9 cellular contexts compared by ENCODE assay signal in the genomic region with DNA sequence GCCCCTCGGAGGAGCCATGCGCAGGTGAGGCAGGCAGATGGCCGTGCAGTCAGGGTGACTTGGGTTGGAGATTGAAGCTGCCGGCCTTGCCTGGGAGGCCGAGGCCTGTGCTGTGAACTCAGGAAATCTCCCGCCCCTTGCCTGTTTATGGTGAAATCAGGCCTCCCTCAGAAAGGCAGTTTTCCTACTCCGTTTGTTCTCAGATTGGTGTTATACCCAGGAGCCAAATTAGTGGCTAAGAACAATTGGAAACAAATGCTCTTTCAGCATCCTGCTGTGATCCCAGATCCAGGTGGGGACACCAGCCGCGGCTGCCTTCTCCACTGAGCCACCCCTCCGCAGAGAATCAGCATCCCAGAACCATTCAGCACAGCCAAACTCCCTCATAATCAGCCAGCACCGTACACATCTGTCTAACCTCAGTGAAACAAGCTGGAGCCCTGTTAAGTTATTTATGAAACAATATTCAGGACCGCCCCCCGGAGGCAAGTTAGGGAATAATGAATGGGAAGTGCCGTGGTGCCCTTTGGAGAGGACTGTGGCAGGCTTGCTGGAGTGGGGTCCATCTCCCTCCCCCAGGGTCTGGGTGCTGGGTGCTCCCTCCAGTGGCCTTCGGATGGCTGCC. TPM values are rescaled to one million over a fixed set of nuclear protein-coding genes. Genes with fewer than 3 reads are reported as not detected.
A peak's percentile ranks its signal among the peaks of the same experiment; 100 is the strongest.
DNase-seq lines count a peak whose midpoint lies in the region; ATAC-seq and TF ChIP-seq lines count a peak whose summit lies in the region.
"Had no signal": no experiment of that assay in that cellular context is flagged by ENCODE, and none has a peak within 500 bp of the region (broad histone marks: within the 10 kb centered on the region; RNA-seq: fewer than 3 reads in every experiment).

No MANE protein-coding gene starts in this region.

- TF ChIP-seq POLR2A in upper lobe of left lung (IDR thresholded peaks at IDR 0.05) (no peak), GM18505 (IDR thresholded peaks at IDR 0.05; ENCODE audit: borderline replicate concordance, extremely low read depth, insufficient read depth, insufficient read length) (no peak)

- no peak for TF ChIP-seq EP300 in upper lobe of left lung (IDR thresholded peaks at IDR 0.05)

- WGBS in upper lobe of left lung, 2 donors = 82 to 85% methylated on average over 13 to 15 of the region's 15 CpGs

- no peak for ATAC-seq in activated naive CD8-positive, alpha-beta T cell treated with anti-CD3 and anti-CD28 coated beads, Interleukin-2, amount 50 U/mL, for 24 hours
- ATAC-seq in upper lobe of left lung (ENCODE audit: low FRiP score in 2 of 2) = peak in 1 of 2 donors; percentile 51
- no peak for ATAC-seq in GM18505 (IDR thresholded peaks at IDR 0.05; ENCODE audit: unreplicated experiment)
- no peak for ATAC-seq in natural killer cell

- H3K36me3 ChIP-seq in upper lobe of left lung = no peaks in the 10 kb centered on the region
- H3K36me3 ChIP-seq: BLaER1 treated with 17β-estradiol and CSF1 and Interleukin-3, amounts not matched to agents 10 nM and 100 nM had no signal

- H3K27me3 ChIP-seq in layer of hippocampus (ENCODE audit: control insufficient read depth, insufficient read depth, low read length) (no peaks in the 10 kb centered on the region), upper lobe of left lung (no peaks in the 10 kb centered on the region)
- H3K27me3 ChIP-seq: BLaER1 treated with 17β-estradiol and CSF1 and Interleukin-3, amounts not matched to agents 10 nM and 100 nM had no signal

- no peak overlapping the region for H3K4me3 Mint-ChIP-seq in activated naive CD8-positive, alpha-beta T cell treated with anti-CD3 and anti-CD28 coated beads, Interleukin-2, amount 50 U/mL, for 24 hours
- no peak overlapping the region for H3K4me3 Mint-ChIP-seq in activated naive CD8-positive, alpha-beta T cell treated with anti-CD3 and anti-CD28 coated beads for 36 hours
- H3K4me3 Mint-ChIP-seq in natural killer cell = no peak overlapping the region

- H3K27me3 Mint-ChIP-seq in activated naive CD8-positive, alpha-beta T cell treated with anti-CD3 and anti-CD28 coated beads, Interleukin-2, amount 50 U/mL, for 24 hours = peaks cover 2% of the 10 kb centered on the region
- peaks cover 6% of the 10 kb centered on the region for H3K27me3 Mint-ChIP-seq in activated naive CD8-positive, alpha-beta T cell treated with anti-CD3 and anti-CD28 coated beads for 36 hours
- peaks cover 6 to 36% of the 10 kb centered on the region in 2 donors for H3K27me3 Mint-ChIP-seq in natural killer cell (ENCODE audit: low read depth in 2 of 2)

- intact Hi-C loops in natural killer cell (cut with micrococcal nuclease) = no loop called here

- TF ChIP-seq CTCF in upper lobe of left lung (IDR thresholded peaks at IDR 0.05) (no peak), natural killer cell (IDR thresholded peaks at IDR 0.05) (no peak)

- H3K4me1 ChIP-seq in upper lobe of left lung = peaks cover 0 to 4% (median 0%) of the 10 kb centered on the region in 4 donors
- H3K4me1 ChIP-seq: BLaER1 treated with 17β-estradiol and CSF1 and Interleukin-3, amounts not matched to agents 10 nM and 100 nM had no signal

- no peaks in the 10 kb centered on the region for H3K9me3 Mint-ChIP-seq in activated naive CD8-positive, alpha-beta T cell treated with anti-CD3 and anti-CD28 coated beads, Interleukin-2, amount 50 U/mL, for 24 hours
- no peaks in the 10 kb centered on the region for H3K9me3 Mint-ChIP-seq in activated naive CD8-positive, alpha-beta T cell treated with anti-CD3 and anti-CD28 coated beads for 36 hours
- no peaks in the 10 kb centered on the region for H3K9me3 Mint-ChIP-seq in natural killer cell

- peak; percentile 3 for DNase-seq in activated naive CD8-positive, alpha-beta T cell treated with anti-CD3 and anti-CD28 coated beads, Interleukin-2, amount 50 U/mL, for 24 hours
- DNase-seq in activated naive CD8-positive, alpha-beta T cell treated with anti-CD3 and anti-CD28 coated beads for 36 hours = no peak
- peak; percentile 32 for DNase-seq in cerebellar cortex (ENCODE audit: low spot score)
- no peak for DNase-seq in upper lobe of left lung
- DNase-seq in activated effector memory CD4-positive, alpha-beta T cell treated with anti-CD3 and anti-CD28 coated beads, Interleukin-2, amount 50 U/mL, for 16 hours = no peak
- DNase-seq in natural killer cell = no peak

- H3K27ac ChIP-seq in layer of hippocampus (ENCODE audit: low read depth, low read length) (peak overlapping the region; percentile 30), upper lobe of left lung (peak overlapping the region; percentile 7 to 58 (median 46))
- H3K27ac ChIP-seq: BLaER1 treated with 17β-estradiol and CSF1 and Interleukin-3, amounts not matched to agents 10 nM and 100 nM had no signal

- H3K4me1 Mint-ChIP-seq in activated naive CD8-positive, alpha-beta T cell treated with anti-CD3 and anti-CD28 coated beads, Interleukin-2, amount 50 U/mL, for 24 hours = no peaks in the 10 kb centered on the region
- H3K4me1 Mint-ChIP-seq in activated naive CD8-positive, alpha-beta T cell treated with anti-CD3 and anti-CD28 coated beads for 36 hours = no peaks in the 10 kb centered on the region
- no peaks in the 10 kb centered on the region for H3K4me1 Mint-ChIP-seq in natural killer cell

- no peaks in the 10 kb centered on the region for H3K36me3 Mint-ChIP-seq in activated naive CD8-positive, alpha-beta T cell treated with anti-CD3 and anti-CD28 coated beads, Interleukin-2, amount 50 U/mL, for 24 hours (ENCODE audit: low read depth)
- no peaks in the 10 kb centered on the region for H3K36me3 Mint-ChIP-seq in activated naive CD8-positive, alpha-beta T cell treated with anti-CD3 and anti-CD28 coated beads for 36 hours
- no peaks in the 10 kb centered on the region for H3K36me3 Mint-ChIP-seq in natural killer cell

- no peak overlapping the region for H3K27ac Mint-ChIP-seq in activated naive CD8-positive, alpha-beta T cell treated with anti-CD3 and anti-CD28 coated beads, Interleukin-2, amount 50 U/mL, for 24 hours
- H3K27ac Mint-ChIP-seq in activated naive CD8-positive, alpha-beta T cell treated with anti-CD3 and anti-CD28 coated beads for 36 hours = no peak overlapping the region
- no peak overlapping the region for H3K27ac Mint-ChIP-seq in natural killer cell

- H3K9me3 ChIP-seq in upper lobe of left lung = no peaks in the 10 kb centered on the region
- H3K9me3 ChIP-seq: BLaER1 treated with 17β-estradiol and CSF1 and Interleukin-3, amounts not matched to agents 10 nM and 100 nM had no signal

- H3K4me3 ChIP-seq in upper lobe of left lung = no peak overlapping the region
- H3K4me3 ChIP-seq: BLaER1 treated with 17β-estradiol and CSF1 and Interleukin-3, amounts not matched to agents 10 nM and 100 nM had no signal

RNA-seq across cellular contexts. Expression of a gene that starts 60.0 kb away (rescaled TPM):
- total RNA-seq in activated naive CD8-positive, alpha-beta T cell treated with anti-CD3 and anti-CD28 coated beads for 36 hours = not detected
- total RNA-seq in upper lobe of left lung (10 to 100 TPM in 2 of 6 donors, 1 to 10 TPM in 4; 2.9 to 15.5 (median 8.4) TPM), natural killer cell (not detected)

Comparison
In these comparisons a context has a peak if more than half of its experiments do, and no peak if none do; other contexts are left out.
1. DNase-seq: peak in activated naive CD8-positive, alpha-beta T cell treated with anti-CD3 and anti-CD28 coated beads, Interleukin-2, amount 50 U/mL, for 24 hours (single experiment) and cerebellar cortex (single experiment); none in activated naive CD8-positive, alpha-beta T cell treated with anti-CD3 and anti-CD28 coated beads for 36 hours (single experiment), upper lobe of left lung (0 of 2), activated effector memory CD4-positive, alpha-beta T cell treated with anti-CD3 and anti-CD28 coated beads, Interleukin-2, amount 50 U/mL, for 16 hours (single experiment) and natural killer cell (single experiment).